8 cellular contexts compared by ENCODE assay signal in the genomic region with DNA sequence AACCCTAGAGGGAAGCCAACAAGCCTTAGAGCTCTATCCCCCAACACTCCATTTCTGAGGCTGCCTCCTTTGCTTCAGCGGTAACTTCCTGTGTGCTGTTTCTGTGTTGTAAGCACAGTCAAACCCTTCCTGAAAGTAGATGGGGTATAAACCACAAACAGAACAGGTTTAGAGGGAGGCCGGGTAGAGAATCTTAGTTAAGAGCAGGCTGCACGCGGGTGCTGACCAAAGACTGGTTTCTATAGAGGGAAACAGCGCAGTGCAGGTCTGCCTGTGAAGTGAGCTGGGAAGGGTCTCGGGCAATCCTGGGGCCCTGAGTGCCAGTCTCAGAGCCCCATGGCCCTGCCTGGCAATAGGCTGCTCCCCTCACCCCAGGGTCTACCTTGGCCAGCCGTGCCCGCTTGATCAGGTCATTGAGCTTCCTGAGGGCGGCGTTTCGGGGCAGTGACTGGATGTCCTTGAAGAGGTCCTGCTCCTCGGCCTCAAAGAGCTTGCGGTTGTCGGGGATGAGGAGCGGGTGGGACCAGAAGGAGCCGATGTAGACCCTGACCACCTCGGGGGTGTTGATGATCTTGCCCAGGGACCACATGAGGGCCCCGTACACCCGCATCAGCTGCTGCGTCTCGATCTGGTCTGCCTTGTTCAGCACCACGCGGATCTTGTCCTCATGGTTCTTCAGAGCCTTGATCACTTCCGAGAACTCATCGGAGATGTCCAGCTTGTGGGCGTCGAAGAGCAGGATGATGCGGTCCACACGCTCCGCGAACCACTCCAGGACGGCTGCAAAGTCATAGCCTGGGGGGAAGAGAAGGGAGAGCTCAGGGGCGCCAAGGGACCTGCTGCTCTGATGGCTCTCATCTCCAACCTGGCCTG. TPM values are rescaled to one million over a fixed set of nuclear protein-coding genes. Genes with fewer than 3 reads are reported as not detected.
DNase-seq lines count a peak whose midpoint lies in the region; ATAC-seq, FAIRE-seq and TF ChIP-seq lines count a peak whose summit lies in the region.

No MANE protein-coding gene starts in this region.

- FAIRE-seq in HTR-8/SVneo (lab: Jason Lieb, UNC) = no peak

- H3K27me3 ChIP-seq in right atrium auricular region (no peaks in the 10 kb centered on the region), SU-DHL-6 (ENCODE audit: low read length) (no peaks in the 10 kb centered on the region)

- peaks cover 66% of the 10 kb centered on the region for H3K79me2 ChIP-seq in SU-DHL-6 (ENCODE audit: insufficient read depth, low read length)

- H3K36me3 ChIP-seq in right atrium auricular region (peaks cover 17% of the 10 kb centered on the region), SU-DHL-6 (ENCODE audit: low read length) (peaks cover 5% of the 10 kb centered on the region; the same call in 1 of the 2 replicates)

- H3K9me2 ChIP-seq in SU-DHL-6 (replicated peaks; ENCODE audit: insufficient read depth, low read length) = no peaks in the 10 kb centered on the region

- DNase-seq in right atrium auricular region (ENCODE audit: low spot score) (no peak), left cardiac atrium (no peak), germinal center (ENCODE audit: low spot score) (peak; percentile 78), NCI-H2171 (lab: John Stamatoyannopoulos, UW) (no peak), NCI-H526 (lab: John Stamatoyannopoulos, UW) (no peak), HTR-8/SVneo (ENCODE audit: insufficient read length, low spot score) (no peak)

- intact Hi-C loops in left cardiac atrium (cut with DNase I) = no loop called here

- peaks cover 7 to 96% of the 10 kb centered on the region in 2 donors for H3K4me1 ChIP-seq in right atrium auricular region

- no peaks in the 10 kb centered on the region for H3K9me3 ChIP-seq in right atrium auricular region
- no peaks in the 10 kb centered on the region for H3K9me3 ChIP-seq in SU-DHL-6 (ENCODE audit: insufficient read depth, low read length)

- H3K27ac ChIP-seq in right atrium auricular region (peak overlapping the region; percentile 72 to 87), SU-DHL-6 (ENCODE audit: low read depth, low read length) (peak overlapping the region; percentile 93)

- H2AFZ ChIP-seq in SU-DHL-6 (ENCODE audit: low read depth, low read length, severe bottlenecking) = no peak overlapping the region

- ATAC-seq in left cardiac atrium (no peak), HG03064 (IDR thresholded peaks at IDR 0.05; ENCODE audit: low read depth, unreplicated experiment) (peak; percentile 56)

- peak overlapping the region; percentile 57 for H3K4me2 ChIP-seq in SU-DHL-6 (ENCODE audit: low read depth, low read length, poor library complexity, severe bottlenecking)

- peaks cover 45% of the 10 kb centered on the region for H3F3A ChIP-seq in SU-DHL-6 (ENCODE audit: insufficient read depth)

- peak overlapping the region; percentile 52 for H3K9ac ChIP-seq in SU-DHL-6 (ENCODE audit: low read length)

- TF ChIP-seq CTCF in right atrium auricular region (IDR thresholded peaks at IDR 0.05) (no peak), SU-DHL-6 (IDR thresholded peaks at IDR 0.05; ENCODE audit: insufficient read depth, low read length, poor library complexity, severe bottlenecking) (no peak)

- H4K20me1 ChIP-seq in SU-DHL-6 (ENCODE audit: low read depth, low read length) = no peaks in the 10 kb centered on the region

- H3K4me3 ChIP-seq in right atrium auricular region = no peak overlapping the region
- H3K4me3 ChIP-seq in SU-DHL-6 (ENCODE audit: insufficient read depth, low read length, poor library complexity, severe bottlenecking) = no peak overlapping the region

RNA-seq across cellular contexts. Expression of a gene that starts 15.3 kb away (rescaled TPM):
- 1 to 10 TPM in 1 of 2 donors, under 1 TPM in 1; 0.33 to 1.0 TPM for total RNA-seq in right atrium auricular region
- under 1 TPM; 0.55 to 0.65 TPM for total RNA-seq in left cardiac atrium

RNA-seq across cellular contexts. Expression of a gene that starts 18.6 kb away (rescaled TPM):
- 10 to 100 TPM; 29.5 to 34.1 TPM for total RNA-seq in right atrium auricular region
- total RNA-seq in left cardiac atrium = 10 to 100 TPM; 36.6 to 43.1 TPM

RNA-seq across cellular contexts. Expression of a gene that starts 49.4 kb away (rescaled TPM):
- total RNA-seq in right atrium auricular region (1 to 10 TPM; 7.2 to 9.8 TPM), left cardiac atrium (10 to 100 TPM in 1 of 2 donors, 1 to 10 TPM in 1; 9.0 to 12.3 TPM)

RNA-seq across cellular contexts. Expression of a gene that starts 56.8 kb away (rescaled TPM):
- 10 to 100 TPM; 19.4 to 20.4 TPM for total RNA-seq in right atrium auricular region
- total RNA-seq in left cardiac atrium = 10 to 100 TPM in 1 of 2 donors, 1 to 10 TPM in 1; 10.0 to 10.4 TPM

RNA-seq across cellular contexts. Expression of a gene that starts 57.2 kb away (rescaled TPM):
- total RNA-seq in right atrium auricular region = 10 to 100 TPM; 16.0 to 24.1 TPM
- 10 to 100 TPM; 12.3 to 14.6 TPM for total RNA-seq in left cardiac atrium
